Comparison of ENCODE assay signal across 15 cellular contexts in the genomic region with DNA sequence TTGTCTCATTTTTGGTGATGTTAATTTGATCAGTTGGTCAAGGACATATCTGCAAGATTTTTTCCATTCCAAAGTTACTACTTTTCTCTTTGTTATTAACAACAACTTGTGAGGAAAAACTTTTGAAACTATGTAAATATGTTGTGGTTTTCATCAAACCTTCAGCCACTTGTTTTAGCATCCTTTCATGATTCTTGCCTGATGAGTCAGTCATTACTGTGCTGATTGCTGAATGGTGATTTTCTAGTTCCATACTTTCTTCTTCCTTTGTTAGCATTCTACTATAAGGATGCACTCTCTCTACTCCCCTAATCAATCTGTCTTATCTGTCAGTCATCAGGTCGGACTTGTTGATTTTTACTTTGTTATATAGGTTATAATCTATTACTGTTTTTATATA. TPM values are rescaled to one million over a fixed set of nuclear protein-coding genes. Genes with fewer than 3 reads are reported as not detected.
A peak's percentile ranks its signal among the peaks of the same experiment; 100 is the strongest.
DNase-seq lines count a peak whose midpoint lies in the region; ATAC-seq, FAIRE-seq and TF ChIP-seq lines count a peak whose summit lies in the region.
"Had no signal": no experiment of that assay in that cellular context is flagged by ENCODE, and none has a peak within 500 bp of the region (broad histone marks: within the 10 kb centered on the region; RNA-seq: fewer than 3 reads in every experiment).

No MANE protein-coding gene starts in this region.

- H3K27me3 ChIP-seq in endothelial cell of umbilical vein (ENCODE audit: control insufficient read depth in 2 of 2, insufficient read depth in 2 of 2, low read length in 2 of 2) (no peaks in the 10 kb centered on the region), MG63 (no peaks in the 10 kb centered on the region)
- H3K27me3 ChIP-seq: BE2C had no signal

- H3K79me2 ChIP-seq in endothelial cell of umbilical vein (ENCODE audit: control insufficient read depth, insufficient read depth, low read length) = peaks cover 13% of the 10 kb centered on the region

- intact Hi-C loops in activated naive CD4-positive, alpha-beta T cell treated with anti-CD3 and anti-CD28 coated beads for 36 hours (cut with micrococcal nuclease) = no loop called here
- intact Hi-C loops in endothelial cell of umbilical vein (cut with micrococcal nuclease) = no loop called here

- BruUV-seq in endothelial cell of umbilical vein (replicated peaks; lab: Mats Ljungman, UMichigan) = no TSS peak

- H3K9me3 ChIP-seq in endothelial cell of umbilical vein (replicated peaks; ENCODE audit: control insufficient read depth, insufficient read depth, low read length) = no peaks in the 10 kb centered on the region
- H3K9me3 ChIP-seq in MG63 = peaks cover 3% of the 10 kb centered on the region; the same call in 1 of the 2 replicates
- H3K9me3 ChIP-seq: BE2C, lower lobe of right lung had no signal

- H3K27ac ChIP-seq in endothelial cell of umbilical vein (ENCODE audit: insufficient read depth, low read depth, low read length) = peak overlapping the region; percentile 4
- H3K27ac ChIP-seq: lower lobe of right lung, skin epidermis had no signal

- POLR2A ChIA-PET in endothelial cell of umbilical vein (lab: Charles Lee) = no interaction called here

- peaks cover 11 to 14% of the 10 kb centered on the region in 2 experiments for H3K36me3 ChIP-seq in endothelial cell of umbilical vein (ENCODE audit: control insufficient read depth in 2 of 2, extremely low read depth in 1 of 2, insufficient read depth in 2 of 2, low read length in 2 of 2)
- peaks cover 73% of the 10 kb centered on the region for H3K36me3 ChIP-seq in MG63
- H3K36me3 ChIP-seq: BE2C had no signal

- peaks cover 44% of the 10 kb centered on the region for H3K4me1 Mint-ChIP-seq in activated naive CD4-positive, alpha-beta T cell treated with anti-CD3 and anti-CD28 coated beads for 36 hours (ENCODE audit: low read depth)
- H3K4me1 Mint-ChIP-seq in stimulated activated naive CD8-positive, alpha-beta T cell treated with anti-CD3 and anti-CD28 coated beads, Interleukin-15, amount 100 ng/mL, for 72 hours = peaks cover 46% of the 10 kb centered on the region

- TF ChIP-seq POLR2A in endothelial cell of umbilical vein (IDR thresholded peaks at IDR 0.05; ENCODE audit: low read depth, low read length) = no peak

- ATAC-seq in activated naive CD4-positive, alpha-beta T cell treated with anti-CD3 and anti-CD28 coated beads, Interleukin-2, amount 50 U/mL, for 72 hours = peak in 1 of 2 donors; percentile 55
- ATAC-seq in stimulated activated naive CD8-positive, alpha-beta T cell treated with anti-CD3 and anti-CD28 coated beads, Interleukin-15, amount 100 ng/mL, for 72 hours = peak; percentile 39
- ATAC-seq in HG03469 (IDR thresholded peaks at IDR 0.05; ENCODE audit: unreplicated experiment) = no peak
- ATAC-seq: lower lobe of right lung had no signal

- H3K9ac ChIP-seq in endothelial cell of umbilical vein (replicated peaks; ENCODE audit: extremely low read depth, insufficient read depth, low read length) = no peak overlapping the region

- H3K4me3 ChIP-seq in endothelial cell of umbilical vein (replicated peaks in 1 of 3; ENCODE audit: insufficient read depth in 1 of 3, low read depth in 1 of 3, low read length in 3 of 3) = no peak overlapping the region
- H3K4me3 ChIP-seq in MG63 = no peak overlapping the region
- H3K4me3 ChIP-seq: lower lobe of right lung, skin epidermis had no signal

- no peak for TF ChIP-seq CTCF in endothelial cell of umbilical vein (IDR thresholded peaks at IDR 0.05; ENCODE audit: extremely low read depth in 1 of 2, insufficient read depth in 1 of 2, low read depth in 1 of 2, low read length in 2 of 2)

- no peaks in the 10 kb centered on the region for H4K20me1 ChIP-seq in endothelial cell of umbilical vein (replicated peaks; ENCODE audit: control insufficient read depth, extremely low read depth, insufficient read depth, low read length)

- peaks cover 12 to 32% of the 10 kb centered on the region in 2 donors for H3K9me3 Mint-ChIP-seq in activated naive CD4-positive, alpha-beta T cell treated with anti-CD3 and anti-CD28 coated beads, Interleukin-2, amount 50 U/mL, for 72 hours
- peaks cover 14% of the 10 kb centered on the region for H3K9me3 Mint-ChIP-seq in activated naive CD4-positive, alpha-beta T cell treated with anti-CD3 and anti-CD28 coated beads for 36 hours
- peaks cover 25 to 28% of the 10 kb centered on the region in 2 donors for H3K9me3 Mint-ChIP-seq in stimulated activated naive CD8-positive, alpha-beta T cell treated with anti-CD3 and anti-CD28 coated beads, Interleukin-15, amount 100 ng/mL, for 72 hours

- H3K27ac Mint-ChIP-seq in activated naive CD4-positive, alpha-beta T cell treated with anti-CD3 and anti-CD28 coated beads, Interleukin-2, amount 50 U/mL, for 72 hours = peak overlapping the region; percentile 37 to 57
- H3K27ac Mint-ChIP-seq in activated naive CD4-positive, alpha-beta T cell treated with anti-CD3 and anti-CD28 coated beads for 36 hours = no peak overlapping the region
- H3K27ac Mint-ChIP-seq in stimulated activated naive CD8-positive, alpha-beta T cell treated with anti-CD3 and anti-CD28 coated beads, Interleukin-15, amount 100 ng/mL, for 72 hours = peak overlapping the region in 1 of 2 donors; percentile 74

- H3K9me1 ChIP-seq in endothelial cell of umbilical vein (replicated peaks; ENCODE audit: control insufficient read depth, extremely low read depth, insufficient read depth, low read length) = no peaks in the 10 kb centered on the region

- peaks cover 47 to 89% of the 10 kb centered on the region in 2 donors for H3K36me3 Mint-ChIP-seq in activated naive CD4-positive, alpha-beta T cell treated with anti-CD3 and anti-CD28 coated beads, Interleukin-2, amount 50 U/mL, for 72 hours
- peaks cover 68% of the 10 kb centered on the region for H3K36me3 Mint-ChIP-seq in activated naive CD4-positive, alpha-beta T cell treated with anti-CD3 and anti-CD28 coated beads for 36 hours (ENCODE audit: low read depth)

- H3K4me1 ChIP-seq in endothelial cell of umbilical vein (ENCODE audit: control insufficient read depth, extremely low read depth, insufficient read depth, low read length) = peaks cover 36% of the 10 kb centered on the region
- H3K4me1 ChIP-seq: BE2C had no signal

- H3K4me3 Mint-ChIP-seq in activated naive CD4-positive, alpha-beta T cell treated with anti-CD3 and anti-CD28 coated beads for 36 hours = no peak overlapping the region
- peak overlapping the region in 1 of 2 donors; percentile 4 for H3K4me3 Mint-ChIP-seq in stimulated activated naive CD8-positive, alpha-beta T cell treated with anti-CD3 and anti-CD28 coated beads, Interleukin-15, amount 100 ng/mL, for 72 hours

- no peak for DNase-seq in activated naive CD4-positive, alpha-beta T cell treated with anti-CD3 and anti-CD28 coated beads, Interleukin-2, amount 50 U/mL, for 72 hours (ENCODE audit: low spot score in 2 of 2)
- DNase-seq in activated naive CD4-positive, alpha-beta T cell treated with anti-CD3 and anti-CD28 coated beads for 36 hours = no peak
- peak; percentile 38 for DNase-seq in RKO (ENCODE audit: low spot score)
- peak; percentile 35 for DNase-seq in endothelial cell of umbilical vein (ENCODE audit: low read depth, low spot score)
- no peak for DNase-seq in stimulated activated naive CD8-positive, alpha-beta T cell treated with anti-CD3 and anti-CD28 coated beads, Interleukin-15, amount 100 ng/mL, for 72 hours
- DNase-seq in hypothalamus (lab: John Stamatoyannopoulos, UW) = no peak
- DNase-seq in MG63 = no peak
- DNase-seq: BE2C; effector memory CD4-positive, alpha-beta T cell; GOT3; lower lobe of right lung; stimulated activated naive CD4-positive, alpha-beta T cell; T-helper 2 cell had no signal

- CTCF ChIA-PET in activated naive CD4-positive, alpha-beta T cell treated with anti-CD3 and anti-CD28 coated beads for 36 hours (lab: Charles Lee) = no interaction called here
- CTCF ChIA-PET in endothelial cell of umbilical vein (lab: Charles Lee) = no interaction called here

- H3K27me3 Mint-ChIP-seq in activated naive CD4-positive, alpha-beta T cell treated with anti-CD3 and anti-CD28 coated beads for 36 hours (ENCODE audit: low read depth) = no peaks in the 10 kb centered on the region
- H3K27me3 Mint-ChIP-seq in stimulated activated naive CD8-positive, alpha-beta T cell treated with anti-CD3 and anti-CD28 coated beads, Interleukin-15, amount 100 ng/mL, for 72 hours = no peaks in the 10 kb centered on the region

- peak overlapping the region; percentile 51 for H3K4me2 ChIP-seq in endothelial cell of umbilical vein (ENCODE audit: insufficient read depth, low read length)

- dilution Hi-C loops in endothelial cell of umbilical vein (cut with MboI; ENCODE audit: extremely low pct_ligation_motif_present, low sequenced_read_pairs) = no loop called here

- FAIRE-seq in endothelial cell of umbilical vein (lab: Jason Lieb, UNC) = peak; percentile 89

- no peak overlapping the region for H2AFZ ChIP-seq in endothelial cell of umbilical vein (ENCODE audit: low read depth, low read length)

TF ChIP-seq in endothelial cell of umbilical vein, 7 proteins besides CTCF, POLR2A, EP300 and RAD21 (continues in another document):
- TF ChIP-seq POLR2AphosphoS5 (IDR thresholded peaks at IDR 0.05; ENCODE audit: insufficient read depth, low read depth, low read length) = no peak
- no peak for TF ChIP-seq MYC (IDR thresholded peaks at IDR 0.05; ENCODE audit: low read depth, low read length)
- peak; percentile 61 for TF ChIP-seq JUN (IDR thresholded peaks at IDR 0.05; ENCODE audit: borderline replicate concordance, insufficient read depth, insufficient read length, low read depth)
- TF ChIP-seq GATA2 (IDR thresholded peaks at IDR 0.05; ENCODE audit: insufficient read depth, insufficient read length, low read depth, low read length) = no peak
- no peak for TF ChIP-seq EZH2 (IDR thresholded peaks at IDR 0.05; ENCODE audit: borderline replicate concordance, low read depth, low read length, severe bottlenecking)
- peak; percentile 78 for TF ChIP-seq FOS (IDR thresholded peaks at IDR 0.05; ENCODE audit: borderline replicate concordance, insufficient read depth, low read length)

RNA-seq across cellular contexts. Expression of a gene that starts 10.9 kb away (rescaled TPM):
- 10 to 100 TPM; 16.8 to 26.2 TPM for total RNA-seq in activated naive CD4-positive, alpha-beta T cell treated with anti-CD3 and anti-CD28 coated beads, Interleukin-2, amount 50 U/mL, for 72 hours
- total RNA-seq in activated naive CD4-positive, alpha-beta T cell treated with anti-CD3 and anti-CD28 coated beads for 36 hours = 10 to 100 TPM; 10.5 to 12.0 TPM
- total RNA-seq in endothelial cell of umbilical vein = 21.5 and 22.1 TPM in 2 replicates
- 12.2 and 17.6 TPM in 2 replicates for polyA plus RNA-seq in endothelial cell of umbilical vein
- polyA plus RNA-seq in endothelial cell of umbilical vein (2011; cell fraction: cytosol; rRNA removed) = 14.3 and 14.6 TPM in 2 replicates
- 38.5 and 50.6 TPM in 2 replicates for polyA plus RNA-seq in endothelial cell of umbilical vein (2011; cell fraction: nucleus; rRNA removed)
- 21.9 and 32.9 TPM in 2 replicates for polyA plus RNA-seq in endothelial cell of umbilical vein (2012)
- polyA minus RNA-seq in endothelial cell of umbilical vein = 25.9 and 35.4 TPM in 2 replicates
- polyA minus RNA-seq in endothelial cell of umbilical vein (2011; cell fraction: cytosol; rRNA and poly(A)+ RNA removed) = 3.8 TPM
- 22.7 and 38.3 TPM in 2 replicates for polyA minus RNA-seq in endothelial cell of umbilical vein (2011; cell fraction: nucleus; rRNA and poly(A)+ RNA removed)
- 7.0 and 32.9 TPM in 2 replicates for total RNA-seq in MG63 (2014; rRNA removed; shearing (Covaris generic); ENCODE audit: low replicate concordance)

Comparison
In these comparisons a context has a peak if more than half of its experiments do, and no peak if none do; other contexts are left out.
1. DNase-seq: peak in RKO (single experiment) and endothelial cell of umbilical vein (single experiment); none in activated naive CD4-positive, alpha-beta T cell treated with anti-CD3 and anti-CD28 coated beads, Interleukin-2, amount 50 U/mL, for 72 hours (0 of 2), activated naive CD4-positive, alpha-beta T cell treated with anti-CD3 and anti-CD28 coated beads for 36 hours (single experiment), stimulated activated naive CD8-positive, alpha-beta T cell treated with anti-CD3 and anti-CD28 coated beads, Interleukin-15, amount 100 ng/mL, for 72 hours (0 of 2), hypothalamus (0 of 51) and MG63 (single experiment).